Comparison of ENCODE assay signal across 8 cellular contexts in genomic region chr6:155589190-155589589, GRCh38.
"Had no signal": no experiment of that assay in that cellular context is flagged by ENCODE, and none has a peak within 500 bp of the region (broad histone marks: within the 10 kb centered on the region; RNA-seq: fewer than 3 reads in every experiment).

No MANE protein-coding gene starts in this region.

- H3K9me3 Mint-ChIP-seq: HFFc6 had no signal

- H3K27ac ChIP-seq: GM23248 had no signal

- H2AFZ ChIP-seq: GM23248 had no signal

- DNase-seq: GM23248, H7, HCEC 1CT, HFFc6, Kasumi-1, KG1 had no signal

- H3K4me3 ChIP-seq: GM23248 had no signal

- FAIRE-seq: HepG2 had no signal

- H3K4me3 Mint-ChIP-seq: HFFc6, IgD-negative memory B cell had no signal

- H3K36me3 Mint-ChIP-seq: IgD-negative memory B cell had no signal

- H3K27ac Mint-ChIP-seq: HFFc6, IgD-negative memory B cell had no signal

- H3K9ac ChIP-seq: GM23248 had no signal

- ATAC-seq: HepG2 had no signal
